ENCODE assay signal across 7 cellular contexts in genomic region chr12:123481251-123481650, GRCh38. TPM values are rescaled to one million over a fixed set of nuclear protein-coding genes. Genes with fewer than 3 reads are reported as not detected.
DNase-seq lines count a peak whose midpoint lies in the region; ATAC-seq and TF ChIP-seq lines count a peak whose summit lies in the region.
"Not testable (repeated sequence)": the region's sequence is repeated elsewhere in the genome, so short reads cannot be mapped to it uniquely, and the experiment has no call there.

No MANE protein-coding gene starts in this region.

- H3K4me3 Mint-ChIP-seq in osteocyte (ENCODE audit: unreplicated experiment), result not testable (repeated sequence)
- H3K4me3 Mint-ChIP-seq in stimulated activated memory B cell treated with anti-CD40 and anti-IgM and Interleukin-4, amounts not matched to agents 10 μg/mL and 1 μg/mL and 100 μg/mL, for 72 hours, result peak overlapping the region; percentile 41

- H3K27me3 ChIP-seq in DOHH2 (ENCODE audit: control insufficient read depth, low read length); tibial artery: not testable (repeated sequence)

- not testable (repeated sequence) for H3K9me2 ChIP-seq in DOHH2 (replicated peaks; ENCODE audit: control insufficient read depth, low read length); OCI-LY7 (ENCODE audit: insufficient read depth, low read length)

- not testable (repeated sequence) for H4K20me1 ChIP-seq in DOHH2 (ENCODE audit: control insufficient read depth, insufficient read depth, low read depth, low read length); OCI-LY7 (ENCODE audit: insufficient read depth, low read length)

- ATAC-seq in stimulated activated memory B cell treated with anti-CD40 and anti-IgM and Interleukin-4, amounts not matched to agents 10 μg/mL and 1 μg/mL and 100 μg/mL, for 72 hours, result not testable (repeated sequence)

- not testable (repeated sequence) for H3K27ac ChIP-seq in DOHH2 (ENCODE audit: low read depth, low read length); OCI-LY7 (ENCODE audit: low read depth, low read length, poor library complexity, severe bottlenecking)
- H3K27ac ChIP-seq in angular gyrus (ENCODE audit: low read depth, low read length) (peak overlapping the region; percentile 100), cingulate gyrus (ENCODE audit: low read depth, low read length) (peak overlapping the region; percentile 100), tibial artery (peak overlapping the region; percentile 90 to 92)

- H3K9me3 Mint-ChIP-seq in osteocyte (ENCODE audit: unreplicated experiment); stimulated activated memory B cell treated with anti-CD40 and anti-IgM and Interleukin-4, amounts not matched to agents 10 μg/mL and 1 μg/mL and 100 μg/mL, for 72 hours: not testable (repeated sequence)

- peaks cover 29% of the 10 kb centered on the region for H3K36me3 Mint-ChIP-seq in osteocyte (ENCODE audit: unreplicated experiment)
- H3K36me3 Mint-ChIP-seq in stimulated activated memory B cell treated with anti-CD40 and anti-IgM and Interleukin-4, amounts not matched to agents 10 μg/mL and 1 μg/mL and 100 μg/mL, for 72 hours, result not testable (repeated sequence)

- peaks cover 27% of the 10 kb centered on the region for H3K4me1 ChIP-seq in DOHH2 (ENCODE audit: control insufficient read depth, low read length)
- H3K4me1 ChIP-seq in OCI-LY7 (ENCODE audit: insufficient read depth, low read length, poor library complexity, severe bottlenecking), result peaks cover 23% of the 10 kb centered on the region
- peaks cover 0 to 68% (median 37%) of the 10 kb centered on the region in 4 donors for H3K4me1 ChIP-seq in tibial artery

- H3K4me2 ChIP-seq in DOHH2 (ENCODE audit: low read length) (peak overlapping the region; percentile 51; the same call in 1 of the 2 replicates), OCI-LY7 (ENCODE audit: low read length) (peak overlapping the region; percentile 36; the same call in 1 of the 2 replicates)

- POLR2A ChIA-PET in OCI-LY7 (lab: Charles Lee), result interaction anchor here (0.6 kb wide), 1 partner anchor 940 kb away, joined by 3 read pairs; no protein-coding TSS in a partner anchor

- not testable (repeated sequence) for H3K27me3 Mint-ChIP-seq in osteocyte (ENCODE audit: unreplicated experiment); stimulated activated memory B cell treated with anti-CD40 and anti-IgM and Interleukin-4, amounts not matched to agents 10 μg/mL and 1 μg/mL and 100 μg/mL, for 72 hours

- H3K4me1 Mint-ChIP-seq in osteocyte (ENCODE audit: unreplicated experiment), result peaks cover 15% of the 10 kb centered on the region
- peaks cover 45% of the 10 kb centered on the region for H3K4me1 Mint-ChIP-seq in stimulated activated memory B cell treated with anti-CD40 and anti-IgM and Interleukin-4, amounts not matched to agents 10 μg/mL and 1 μg/mL and 100 μg/mL, for 72 hours

- not testable (repeated sequence) for BruUV-seq in OCI-LY7 (replicated peaks; lab: Mats Ljungman, UMichigan)

- not testable (repeated sequence) for H3K9me3 ChIP-seq in DOHH2 (ENCODE audit: control insufficient read depth, insufficient read depth, low read length); OCI-LY7 (ENCODE audit: low read length); tibial artery

- not testable (repeated sequence) for H3F3A ChIP-seq in DOHH2 (ENCODE audit: control insufficient read depth, insufficient read depth)

- not testable (repeated sequence) for TF ChIP-seq CTCF in DOHH2 (IDR thresholded peaks at IDR 0.05; ENCODE audit: low read depth, low read length, poor library complexity, severe bottlenecking); OCI-LY7 (conservative IDR thresholded peaks at IDR 0.05; ENCODE audit: low read length); osteocyte (IDR thresholded peaks at IDR 0.05); tibial artery (IDR thresholded peaks at IDR 0.05)

- H3K79me2 ChIP-seq in DOHH2 (ENCODE audit: control insufficient read depth, low read length); OCI-LY7 (ENCODE audit: insufficient read depth, low read depth, low read length): not testable (repeated sequence)

- peak overlapping the region; percentile 7 for H3K27ac Mint-ChIP-seq in osteocyte (ENCODE audit: unreplicated experiment)
- H3K27ac Mint-ChIP-seq in stimulated activated memory B cell treated with anti-CD40 and anti-IgM and Interleukin-4, amounts not matched to agents 10 μg/mL and 1 μg/mL and 100 μg/mL, for 72 hours, result not testable (repeated sequence)

- DNase-seq in OCI-LY7 (ENCODE audit: low spot score); osteocyte (ENCODE audit: extremely low spot score, unreplicated experiment); tibial artery: not testable (repeated sequence)

- intact Hi-C loops in OCI-LY7 (cut with micrococcal nuclease; ENCODE audit: unreplicated experiment), result not testable (repeated sequence)
- intact Hi-C loops in tibial artery (cut with DNase I; ENCODE audit: low total_unique reads), result loop anchor here (10.0 kb wide), 1 partner anchor 116 kb away; the partner anchor contains the start of gene SBNO1

- H3K36me3 ChIP-seq in DOHH2 (ENCODE audit: control insufficient read depth, low read length); OCI-LY7 (ENCODE audit: insufficient read depth, low read length): not testable (repeated sequence)
- peaks cover 0 to 47% (median 17%) of the 10 kb centered on the region in 3 donors for H3K36me3 ChIP-seq in tibial artery

- CTCF ChIA-PET in OCI-LY7 (lab: Charles Lee; ENCODE audit: unreplicated experiment), result not testable (repeated sequence)

- H2AFZ ChIP-seq in OCI-LY7 (ENCODE audit: low read length), result peak overlapping the region; percentile 61; the same call in 1 of the 2 replicates

- H3K4me3 ChIP-seq in DOHH2 (ENCODE audit: low read length); OCI-LY7 (ENCODE audit: low read depth, low read length, poor library complexity, severe bottlenecking); tibial artery: not testable (repeated sequence)

RNA-seq across cellular contexts. Expression of gene SNRNP35, which starts 23.3 kb away (rescaled TPM):
- total RNA-seq in OCI-LY7 (2014; rRNA removed; shearing (Covaris generic)), result 31.3 and 43.7 TPM in 2 replicates
- total RNA-seq in OCI-LY7 (2022) (29.3 and 32.9 TPM in 2 replicates), osteocyte (19.4 and 21.6 TPM in 2 replicates)

RNA-seq across cellular contexts. Expression of gene RILPL2, which starts 44.8 kb away (rescaled TPM):
- 3.4 and 4.0 TPM in 2 replicates for total RNA-seq in OCI-LY7 (2014; rRNA removed; shearing (Covaris generic))
- total RNA-seq in OCI-LY7 (2022) (5.5 and 6.8 TPM in 2 replicates), osteocyte (4.1 and 4.4 TPM in 2 replicates)

RNA-seq across cellular contexts. Expression of gene RILPL1, which starts 52.3 kb away (rescaled TPM):
- 0.05 and 0.38 TPM in 2 replicates for total RNA-seq in OCI-LY7 (2014; rRNA removed; shearing (Covaris generic))
- total RNA-seq in OCI-LY7 (2022), result 0.74 and 0.86 TPM in 2 replicates
- total RNA-seq in osteocyte, result 34.2 and 35.1 TPM in 2 replicates

Comparison
In these comparisons a context has a peak if more than half of its experiments do, and no peak if none do; other contexts are left out.
1. RNA of gene RILPL1, which starts 52.3 kb away (total RNA-seq): 34.2 to 35.1 TPM in osteocyte; 0.05 to 0.86 TPM in OCI-LY7; every median in the first group is over 10 times any median in the second.